In genomic region chr5:70510811-70511210, GRCh38 we compare ENCODE assay signal across 7 cellular contexts.
A peak's percentile ranks its signal among the peaks of the same experiment; 100 is the strongest.
DNase-seq lines count a peak whose midpoint lies in the region; ATAC-seq and TF ChIP-seq lines count a peak whose summit lies in the region.
"Not testable (repeated sequence)": the region's sequence is repeated elsewhere in the genome, so short reads cannot be mapped to it uniquely, and the experiment has no call there.

No MANE protein-coding gene starts in this region.

- H3K27ac ChIP-seq in endodermal cell (ENCODE audit: low read depth, low read length); left ventricle myocardium inferior (replicated peaks): not testable (repeated sequence)

- H3K4me3 ChIP-seq in endodermal cell (ENCODE audit: low read length); left ventricle myocardium inferior: not testable (repeated sequence)

- peak; percentile 0 for DNase-seq in NAMALWA (ENCODE audit: low spot score)
- DNase-seq in activated T-cell treated with anti-CD3 and anti-CD28 coated beads, Interleukin-2, amount 50 U/mL, for 24 hours: peak; percentile 29
- DNase-seq in endodermal cell: peak; percentile 7
- peak; percentile 6 for DNase-seq in left ventricle myocardium inferior
- peak; percentile 43 for DNase-seq in left lobe of liver (ENCODE audit: low spot score)
- DNase-seq in osteocyte (ENCODE audit: extremely low spot score, unreplicated experiment): peak; percentile 65
- DNase-seq in stimulated activated CD4-positive, alpha-beta T cell treated with anti-CD3 and anti-CD28 coated beads, Interleukin-12 subunit alpha, Interleukin-12 subunit beta, amount 100 ng/mL, for 4 hours: peak; percentile 0

- intact Hi-C loops in left ventricle myocardium inferior (cut with micrococcal nuclease): not testable (repeated sequence)

- not testable (repeated sequence) for H3K9ac ChIP-seq in endodermal cell (ENCODE audit: extremely low read depth, low read length, poor library complexity, severe bottlenecking)

- H3K27ac Mint-ChIP-seq in activated T-cell treated with anti-CD3 and anti-CD28 coated beads, Interleukin-2, amount 50 U/mL, for 24 hours; endodermal cell; osteocyte (ENCODE audit: unreplicated experiment): not testable (repeated sequence)

- H3K27me3 Mint-ChIP-seq in activated T-cell treated with anti-CD3 and anti-CD28 coated beads, Interleukin-2, amount 50 U/mL, for 24 hours; endodermal cell (ENCODE audit: insufficient read depth); osteocyte (ENCODE audit: unreplicated experiment): not testable (repeated sequence)

- H3K4me1 Mint-ChIP-seq in activated T-cell treated with anti-CD3 and anti-CD28 coated beads, Interleukin-2, amount 50 U/mL, for 24 hours (ENCODE audit: low read depth); endodermal cell; osteocyte (ENCODE audit: unreplicated experiment): not testable (repeated sequence)

- 94% methylated on average over 13 of the region's 16 CpGs; no CpG with 5 or more reads in 1 of the 2 experiments for WGBS in endodermal cell (ENCODE audit: insufficient coverage in 1 of 2, insufficient read length in 1 of 2), 2 experiments

- TF ChIP-seq CTCF in endodermal cell (conservative IDR thresholded peaks at IDR 0.05); left ventricle myocardium inferior (IDR thresholded peaks at IDR 0.05; ENCODE audit: borderline replicate concordance); osteocyte (IDR thresholded peaks at IDR 0.05): not testable (repeated sequence)

- H3K27me3 ChIP-seq in endodermal cell (ENCODE audit: control insufficient read depth, insufficient read depth, low read length, poor library complexity, severe bottlenecking); left ventricle myocardium inferior (ENCODE audit: low read depth): not testable (repeated sequence)

- H3K36me3 ChIP-seq in endodermal cell (ENCODE audit: control insufficient read depth, insufficient read depth, low read length); left ventricle myocardium inferior: not testable (repeated sequence)

- not testable (repeated sequence) for H3K9me3 Mint-ChIP-seq in activated T-cell treated with anti-CD3 and anti-CD28 coated beads, Interleukin-2, amount 50 U/mL, for 24 hours; endodermal cell; osteocyte (ENCODE audit: unreplicated experiment)

- not testable (repeated sequence) for H3K9me3 ChIP-seq in endodermal cell (ENCODE audit: control insufficient read depth, low read length); left ventricle myocardium inferior (replicated peaks)

- H3K4me3 Mint-ChIP-seq in activated T-cell treated with anti-CD3 and anti-CD28 coated beads, Interleukin-2, amount 50 U/mL, for 24 hours; endodermal cell; osteocyte (ENCODE audit: unreplicated experiment): not testable (repeated sequence)

- H3K4me1 ChIP-seq in endodermal cell (ENCODE audit: control insufficient read depth, insufficient read depth, low read length); left ventricle myocardium inferior: not testable (repeated sequence)

- not testable (repeated sequence) for ATAC-seq in left lobe of liver

- not testable (repeated sequence) for H3K36me3 Mint-ChIP-seq in activated T-cell treated with anti-CD3 and anti-CD28 coated beads, Interleukin-2, amount 50 U/mL, for 24 hours (ENCODE audit: low read depth); endodermal cell (ENCODE audit: low read depth); osteocyte (ENCODE audit: unreplicated experiment)

Comparison
In these comparisons a context has a peak if more than half of its experiments do, and no peak if none do; other contexts are left out.
1. DNase-seq: peak in every context shown above with its lines; median percentile 65 in osteocyte; 43 in left lobe of liver; 29 in activated T-cell treated with anti-CD3 and anti-CD28 coated beads, Interleukin-2, amount 50 U/mL, for 24 hours; 7 in endodermal cell; 6 in left ventricle myocardium inferior; 0 in NAMALWA; 0 in stimulated activated CD4-positive, alpha-beta T cell treated with anti-CD3 and anti-CD28 coated beads, Interleukin-12 subunit alpha, Interleukin-12 subunit beta, amount 100 ng/mL, for 4 hours.